29 cellular contexts compared by ENCODE assay signal in the genomic region with DNA sequence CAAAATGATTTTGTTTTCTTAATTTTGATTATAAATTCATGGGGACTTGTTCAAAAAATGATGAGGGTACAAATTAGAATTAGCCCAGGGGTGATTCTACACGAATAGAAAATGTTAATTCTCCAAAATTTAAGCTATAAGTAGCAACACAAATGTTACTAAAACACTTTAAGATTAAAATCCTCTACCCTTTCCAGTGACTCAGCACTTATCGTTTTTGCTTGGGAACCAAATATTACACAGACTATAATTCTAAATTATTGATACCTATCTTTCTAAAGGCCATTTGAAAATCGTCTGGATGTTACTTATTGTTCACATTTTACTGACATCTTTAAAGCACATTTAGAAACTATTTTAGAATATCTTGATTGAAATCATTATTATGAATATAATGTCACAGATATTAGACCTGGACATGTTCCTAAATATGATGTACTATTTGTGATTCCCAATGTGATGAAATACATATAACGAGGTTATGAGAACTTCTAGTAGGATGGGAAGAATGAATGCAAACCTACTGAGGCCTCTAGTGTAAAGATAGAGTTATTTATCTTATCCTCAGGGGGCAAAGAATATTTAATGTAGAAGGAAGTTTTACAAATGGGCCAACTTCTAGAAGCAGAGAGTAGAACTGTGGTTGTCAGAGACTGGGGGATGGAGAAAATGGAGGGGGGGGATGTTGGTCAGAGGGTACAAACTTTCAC.
"Had no signal": no experiment of that assay in that cellular context is flagged by ENCODE, and none has a peak within 500 bp of the region (broad histone marks: within the 10 kb centered on the region; RNA-seq: fewer than 3 reads in every experiment).

No MANE protein-coding gene starts in this region.

- H2AFZ ChIP-seq: parathyroid adenoma had no signal

- H3K9me3 ChIP-seq: psoas muscle, suprapubic skin, testis, tibial artery, transverse colon, upper lobe of right lung, uterus had no signal

- DNase-seq: naive thymus-derived CD8-positive, alpha-beta T cell; nephron progenitor cell; nucleus accumbens; posterior cingulate gyrus; psoas muscle; right cardiac atrium; spleen; stimulated activated CD4-positive, alpha-beta T cell treated with anti-CD3 and anti-CD28 coated beads, Interleukin-12 subunit alpha, Interleukin-12 subunit beta, amount 100 ng/mL, for 4 hours; stimulated activated CD4-positive, alpha-beta T cell treated with anti-CD3 and anti-CD28 coated beads, Interleukin-1b, Interleukin-23, amount 100 ng/mL, for 48 hours; stimulated activated CD4-positive, alpha-beta T cell treated with anti-CD3 and anti-CD28 coated beads, Interleukin-4, amount 100 ng/mL, for 1 hour; stimulated activated CD4-positive, alpha-beta T cell treated with anti-CD3 and anti-CD28 coated beads, Interleukin-4, amount 100 ng/mL, for 4 hours; stimulated activated CD8-positive, alpha-beta memory T cell treated with anti-CD3 and anti-CD28 coated beads, Interleukin-4, amount 100 ng/mL, for 48 hours; stimulated activated naive CD4-positive, alpha-beta T cell; stimulated activated naive CD8-positive, alpha-beta T cell treated with anti-CD3 and anti-CD28 coated beads, Interleukin-15, amount 100 ng/mL, for 72 hours; stimulated activated naive CD8-positive, alpha-beta T cell treated with anti-CD3 and anti-CD28 coated beads, Interleukin-15, Interleukin-2, amounts not matched to agents 100 U/mL and 50 U/mL, for 24 hours; substantia nigra; testis; tibial artery; transverse colon; upper lobe of right lung; uterus had no signal

- H3K36me3 ChIP-seq: neutrophil, spleen, suprapubic skin, tibial artery, transverse colon, upper lobe of right lung, uterus had no signal

- H3K9ac ChIP-seq: parathyroid adenoma had no signal

- H3K4me2 ChIP-seq: smooth muscle cell had no signal

- H3K4me3 ChIP-seq: psoas muscle, skin epidermis, smooth muscle cell, spleen, suprapubic skin, testis, tibial artery, transverse colon, upper lobe of right lung, uterus had no signal

- H3K27me3 ChIP-seq: neutrophil, spleen, suprapubic skin, testis, tibial artery, transverse colon, upper lobe of right lung, uterus had no signal

- H3K27ac ChIP-seq: neutrophil, parathyroid adenoma, skin epidermis, spleen, suprapubic skin, testis, tibial artery, transverse colon, upper lobe of right lung, uterus had no signal

- ATAC-seq: naive thymus-derived CD8-positive, alpha-beta T cell; natural killer cell treated with Interleukin-12 subunit alpha and Interleukin-12 subunit beta and Interleukin-15 and Interleukin-18, amount 100 ng/mL, for 72 hours; right cardiac atrium; sciatic nerve; stimulated activated memory B cell treated with anti-CD40 and anti-IgM and Interleukin-4, amounts not matched to agents 10 μg/mL and 1 μg/mL and 100 μg/mL, for 72 hours; stimulated activated naive CD8-positive, alpha-beta T cell treated with anti-CD3 and anti-CD28 coated beads, Interleukin-15, amount 100 ng/mL, for 72 hours; stimulated activated naive CD8-positive, alpha-beta T cell treated with anti-CD3 and anti-CD28 coated beads, Interleukin-15, Interleukin-2, amounts not matched to agents 100 U/mL and 50 U/mL, for 24 hours; upper lobe of right lung had no signal

- H3K4me1 ChIP-seq: parathyroid adenoma, psoas muscle, spleen, suprapubic skin, testis, tibial artery, transverse colon, upper lobe of right lung, uterus had no signal
